Comparison of ENCODE assay signal across 18 cellular contexts in genomic region chr3:71302604-71303003, GRCh38.
DNase-seq lines count a peak whose midpoint lies in the region; ATAC-seq and TF ChIP-seq lines count a peak whose summit lies in the region.
"Had no signal": no experiment of that assay in that cellular context is flagged by ENCODE, and none has a peak within 500 bp of the region (broad histone marks: within the 10 kb centered on the region; RNA-seq: fewer than 3 reads in every experiment).

No MANE protein-coding gene starts in this region.

- peak overlapping the region; percentile 97 for H3K27ac Mint-ChIP-seq in activated CD8-positive, alpha-beta T cell treated with anti-CD3 and anti-CD28 coated beads for 36 hours
- H3K27ac Mint-ChIP-seq: activated CD8-positive, alpha-beta memory T cell treated with anti-CD3 and anti-CD28 coated beads, Interleukin-2, amount 10 ng/mL, durations not matched to agents 7 days and 5 days had no signal

- no peak overlapping the region for H2BK15ac ChIP-seq in neuronal stem cell (ENCODE audit: low read length)

- H3K9me3 ChIP-seq in neuronal stem cell (replicated peaks in 1 of 2; ENCODE audit: control insufficient read depth in 2 of 2, insufficient read depth in 1 of 2, low read depth in 1 of 2, low read length in 2 of 2): no peaks in the 10 kb centered on the region
- H3K9me3 ChIP-seq: SK-N-SH had no signal

- no peak overlapping the region for H2BK5ac ChIP-seq in neuronal stem cell (ENCODE audit: low read length)

- intact Hi-C loops in activated CD8-positive, alpha-beta T cell treated with anti-CD3 and anti-CD28 coated beads for 36 hours (cut with micrococcal nuclease): loop anchor here (5.0 to 10.0 kb wide), 4 partner anchors 182 to 295 kb away; no protein-coding TSS in a partner anchor

- CTCF ChIA-PET in activated CD8-positive, alpha-beta T cell treated with anti-CD3 and anti-CD28 coated beads for 36 hours (lab: Charles Lee): interaction anchor here (0.8 to 1.8 kb wide), 4 partner anchors 73 to 283 kb away, joined by 3 to 8 read pairs (median 6); no protein-coding TSS in a partner anchor

- H3K79me1 ChIP-seq in neuronal stem cell (ENCODE audit: low read depth, low read length): no peaks in the 10 kb centered on the region

- no peak overlapping the region for H3K4me3 ChIP-seq in neuronal stem cell (ENCODE audit: low read length in 2 of 2)

- H3K23ac ChIP-seq in neuronal stem cell (ENCODE audit: low read depth, low read length, poor library complexity): no peak overlapping the region

- no peak overlapping the region for H4K91ac ChIP-seq in neuronal stem cell (ENCODE audit: low read depth, low read length, poor library complexity)

- ATAC-seq in activated T-cell treated with anti-CD3 and anti-CD28 coated beads, Interleukin-2, amount 50 U/mL, for 4 hours: no peak
- ATAC-seq in activated CD8-positive, alpha-beta T cell treated with anti-CD3 and anti-CD28 coated beads for 36 hours: no peak
- ATAC-seq in left lobe of liver: peak; percentile 66
- peak; percentile 22 for ATAC-seq in stimulated activated naive CD8-positive, alpha-beta T cell treated with anti-CD3 and anti-CD28 coated beads, Interleukin-15, Interleukin-2, amounts not matched to agents 100 U/mL and 50 U/mL, for 24 hours
- ATAC-seq: activated CD8-positive, alpha-beta memory T cell treated with anti-CD3 and anti-CD28 coated beads, Interleukin-2, amount 10 ng/mL, durations not matched to agents 7 days and 5 days; left colon had no signal

- no peak overlapping the region for H4K8ac ChIP-seq in neuronal stem cell (ENCODE audit: low read depth, low read length)

- POLR2A ChIA-PET in activated CD8-positive, alpha-beta T cell treated with anti-CD3 and anti-CD28 coated beads for 36 hours (lab: Charles Lee): interaction anchor here (1.0 to 8.1 kb wide), 17 partner anchors 9 to 302 kb away, joined by 3 to 93 read pairs (median 11); partner anchors contain the start of gene FOXP1

- H3K36me3 ChIP-seq in neuronal stem cell (replicated peaks in 1 of 2; ENCODE audit: control insufficient read depth in 2 of 2, insufficient read depth in 2 of 2, low read length in 2 of 2): no peaks in the 10 kb centered on the region

- H3K4me1 ChIP-seq in neuronal stem cell (ENCODE audit: control insufficient read depth in 2 of 2, insufficient read depth in 1 of 2, low read depth in 1 of 2, low read length in 2 of 2): peaks cover 5 to 11% of the 10 kb centered on the region in 2 donors

- no peak for DNase-seq in activated T-cell treated with anti-CD3 and anti-CD28 coated beads, Interleukin-2, amount 50 U/mL, for 4 hours
- DNase-seq in activated T-cell treated with anti-CD3 and anti-CD28 coated beads, Interleukin-2, amount 50 U/mL, for 48 hours: no peak
- peak; percentile 31 for DNase-seq in activated CD8-positive, alpha-beta T cell treated with anti-CD3 and anti-CD28 coated beads for 36 hours
- DNase-seq in left lobe of liver (ENCODE audit: low spot score): no peak
- DNase-seq in stimulated activated naive CD8-positive, alpha-beta T cell treated with anti-CD3 and anti-CD28 coated beads, Interleukin-15, Interleukin-2, amounts not matched to agents 100 U/mL and 50 U/mL, for 24 hours: no peak
- DNase-seq in cerebellar nuclear complex (lab: John Stamatoyannopoulos, UW): no peak
- no peak for DNase-seq in activated effector memory CD4-positive, alpha-beta T cell treated with anti-CD3 and anti-CD28 coated beads, Interleukin-2, amount 50 U/mL, for 16 hours
- DNase-seq in neuronal stem cell (ENCODE audit: low spot score): no peak
- DNase-seq: ACHN; activated CD8-positive, alpha-beta memory T cell treated with anti-CD3 and anti-CD28 coated beads, Interleukin-2, amount 10 ng/mL, durations not matched to agents 7 days and 5 days; aorta; hippocampal formation; left colon; NCI-H146; NCI-H345; OCI-M1; retina; SK-N-SH had no signal

- WGBS in neuronal stem cell (ENCODE audit: extremely low coverage in 2 of 2, insufficient read length in 2 of 2, insufficient replicate concordance in 1 of 2), 2 donors: no CpG with 5 or more reads among the region's 2 CpGs

- H3K14ac ChIP-seq in neuronal stem cell (ENCODE audit: low read length): no peak overlapping the region

- no peaks in the 10 kb centered on the region for H3K9me3 Mint-ChIP-seq in activated T-cell treated with anti-CD3 and anti-CD28 coated beads, Interleukin-2, amount 50 U/mL, for 4 hours
- H3K9me3 Mint-ChIP-seq in activated CD8-positive, alpha-beta T cell treated with anti-CD3 and anti-CD28 coated beads for 36 hours: no peaks in the 10 kb centered on the region

- H3K4me1 Mint-ChIP-seq in activated T-cell treated with anti-CD3 and anti-CD28 coated beads, Interleukin-2, amount 50 U/mL, for 4 hours (ENCODE audit: low read depth): peaks cover 77% of the 10 kb centered on the region
- H3K4me1 Mint-ChIP-seq in activated CD8-positive, alpha-beta T cell treated with anti-CD3 and anti-CD28 coated beads for 36 hours (ENCODE audit: low read depth): peaks cover 52% of the 10 kb centered on the region

- no peak for TF ChIP-seq CTCF in activated CD8-positive, alpha-beta T cell treated with anti-CD3 and anti-CD28 coated beads for 36 hours (IDR thresholded peaks at IDR 0.05)

- H2AK5ac ChIP-seq in neuronal stem cell (ENCODE audit: low read depth, low read length): no peak overlapping the region

- no peaks in the 10 kb centered on the region for H3K27me3 Mint-ChIP-seq in activated T-cell treated with anti-CD3 and anti-CD28 coated beads, Interleukin-2, amount 50 U/mL, for 4 hours (ENCODE audit: low read depth)
- H3K27me3 Mint-ChIP-seq in activated CD8-positive, alpha-beta T cell treated with anti-CD3 and anti-CD28 coated beads for 36 hours: no peaks in the 10 kb centered on the region

- H2BK12ac ChIP-seq in neuronal stem cell (ENCODE audit: low read length): no peak overlapping the region

- H3K4me3 Mint-ChIP-seq in activated T-cell treated with anti-CD3 and anti-CD28 coated beads, Interleukin-2, amount 50 U/mL, for 4 hours: peak overlapping the region; percentile 89
- peak overlapping the region; percentile 89 for H3K4me3 Mint-ChIP-seq in activated CD8-positive, alpha-beta T cell treated with anti-CD3 and anti-CD28 coated beads for 36 hours
- H3K4me3 Mint-ChIP-seq: activated CD8-positive, alpha-beta memory T cell treated with anti-CD3 and anti-CD28 coated beads, Interleukin-2, amount 10 ng/mL, durations not matched to agents 7 days and 5 days had no signal

- H3K9ac ChIP-seq in neuronal stem cell (ENCODE audit: low read depth, low read length, poor library complexity): no peak overlapping the region
- H3K9ac ChIP-seq: SK-N-SH had no signal

- H3K36me3 Mint-ChIP-seq in activated T-cell treated with anti-CD3 and anti-CD28 coated beads, Interleukin-2, amount 50 U/mL, for 4 hours (ENCODE audit: insufficient read depth): peaks cover 19% of the 10 kb centered on the region
- H3K36me3 Mint-ChIP-seq in activated CD8-positive, alpha-beta T cell treated with anti-CD3 and anti-CD28 coated beads for 36 hours (ENCODE audit: low read depth): peaks cover 55% of the 10 kb centered on the region

- no peaks in the 10 kb centered on the region for H3K27me3 ChIP-seq in neuronal stem cell (ENCODE audit: control insufficient read depth in 3 of 3, insufficient read depth in 3 of 3, low read depth in 1 of 3, low read length in 3 of 3)

- no peak overlapping the region for H3K27ac ChIP-seq in neuronal stem cell (replicated peaks; ENCODE audit: low read length)

- H2BK120ac ChIP-seq in neuronal stem cell (ENCODE audit: low read depth, low read length): no peak overlapping the region

- H3K4ac ChIP-seq in neuronal stem cell (ENCODE audit: low read length): no peak overlapping the region

- no peak overlapping the region for H2AFZ ChIP-seq in neuronal stem cell (ENCODE audit: low read length)

- no peak overlapping the region for H3K4me2 ChIP-seq in neuronal stem cell (ENCODE audit: insufficient read depth, low read length, poor library complexity, severe bottlenecking)
- H3K4me2 ChIP-seq: SK-N-SH had no signal

- H3K18ac ChIP-seq in neuronal stem cell (ENCODE audit: low read length): no peak overlapping the region

Comparison
In these comparisons a context has a peak if more than half of its experiments do, and no peak if none do; other contexts are left out.
1. ATAC-seq: peak in left lobe of liver (single experiment) and stimulated activated naive CD8-positive, alpha-beta T cell treated with anti-CD3 and anti-CD28 coated beads, Interleukin-15, Interleukin-2, amounts not matched to agents 100 U/mL and 50 U/mL, for 24 hours (single experiment); none in activated T-cell treated with anti-CD3 and anti-CD28 coated beads, Interleukin-2, amount 50 U/mL, for 4 hours (0 of 2) and activated CD8-positive, alpha-beta T cell treated with anti-CD3 and anti-CD28 coated beads for 36 hours (single experiment).